ENCODE assay signal across 1 cellular context in the genomic region with DNA sequence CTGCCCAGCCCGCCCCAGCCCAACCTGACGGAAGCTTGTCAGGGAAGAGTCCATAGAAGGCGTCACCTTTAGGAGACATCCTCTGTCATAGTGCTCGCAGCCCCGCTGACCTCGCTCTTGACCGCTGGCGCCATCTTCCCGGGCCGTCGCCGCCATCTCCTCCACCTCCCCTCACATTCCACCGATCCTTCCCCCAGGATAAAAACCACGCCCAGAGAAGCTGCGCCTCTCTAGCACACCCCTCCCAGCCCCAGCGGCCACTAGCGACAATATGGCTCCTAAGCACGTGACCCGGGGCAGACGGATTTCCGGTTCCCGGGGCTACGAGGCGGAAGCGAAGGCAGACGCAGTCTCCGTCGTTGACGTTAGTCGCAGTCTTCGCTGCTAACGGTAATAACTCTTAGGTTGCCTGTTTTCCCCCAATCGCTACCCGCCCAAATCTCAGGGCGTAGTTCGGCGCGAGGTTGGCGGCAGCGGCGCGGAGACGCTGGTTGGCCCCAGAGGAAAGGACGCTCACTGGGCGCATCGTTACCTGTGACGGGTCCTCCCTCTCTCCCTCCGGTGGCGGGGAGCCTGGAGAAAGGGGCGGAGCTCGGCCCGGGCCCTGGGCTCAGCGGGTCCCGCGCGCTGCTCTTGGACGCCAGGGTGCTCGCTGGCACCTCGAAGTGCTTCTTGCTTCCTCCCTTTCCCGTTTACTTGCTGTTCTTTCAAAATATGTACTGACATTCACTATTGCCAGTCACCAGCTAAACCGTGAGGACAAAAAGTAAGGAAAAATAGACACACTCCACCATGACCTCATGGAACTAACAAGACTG.
TF ChIP-seq lines count a peak whose summit lies in the region.

A gene (minus strand): TSS at position 273 of the 818 bp plus-strand sequence. CDS start 117 bp downstream, at position 156.
A gene with protein sequence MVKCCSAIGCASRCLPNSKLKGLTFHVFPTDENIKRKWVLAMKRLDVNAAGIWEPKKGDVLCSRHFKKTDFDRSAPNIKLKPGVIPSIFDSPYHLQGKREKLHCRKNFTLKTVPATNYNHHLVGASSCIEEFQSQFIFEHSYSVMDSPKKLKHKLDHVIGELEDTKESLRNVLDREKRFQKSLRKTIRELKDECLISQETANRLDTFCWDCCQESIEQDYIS (plus strand): TSS at position 343 of the 818 bp plus-strand sequence. CDS start 980 bp downstream, outside the sequence.

TF ChIP-seq in K562, 482 proteins besides CTCF, POLR2A, EP300 and RAD21 (continued from another document and continues in another):
- TF ChIP-seq, protein P1, sequence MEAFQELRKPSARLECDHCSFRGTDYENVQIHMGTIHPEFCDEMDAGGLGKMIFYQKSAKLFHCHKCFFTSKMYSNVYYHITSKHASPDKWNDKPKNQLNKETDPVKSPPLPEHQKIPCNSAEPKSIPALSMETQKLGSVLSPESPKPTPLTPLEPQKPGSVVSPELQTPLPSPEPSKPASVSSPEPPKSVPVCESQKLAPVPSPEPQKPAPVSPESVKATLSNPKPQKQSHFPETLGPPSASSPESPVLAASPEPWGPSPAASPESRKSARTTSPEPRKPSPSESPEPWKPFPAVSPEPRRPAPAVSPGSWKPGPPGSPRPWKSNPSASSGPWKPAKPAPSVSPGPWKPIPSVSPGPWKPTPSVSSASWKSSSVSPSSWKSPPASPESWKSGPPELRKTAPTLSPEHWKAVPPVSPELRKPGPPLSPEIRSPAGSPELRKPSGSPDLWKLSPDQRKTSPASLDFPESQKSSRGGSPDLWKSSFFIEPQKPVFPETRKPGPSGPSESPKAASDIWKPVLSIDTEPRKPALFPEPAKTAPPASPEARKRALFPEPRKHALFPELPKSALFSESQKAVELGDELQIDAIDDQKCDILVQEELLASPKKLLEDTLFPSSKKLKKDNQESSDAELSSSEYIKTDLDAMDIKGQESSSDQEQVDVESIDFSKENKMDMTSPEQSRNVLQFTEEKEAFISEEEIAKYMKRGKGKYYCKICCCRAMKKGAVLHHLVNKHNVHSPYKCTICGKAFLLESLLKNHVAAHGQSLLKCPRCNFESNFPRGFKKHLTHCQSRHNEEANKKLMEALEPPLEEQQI (IDR thresholded peaks at IDR 0.05), result 0 out of 2 replicates have a peak, but pooled peaks have one; percentile 42
- TF ChIP-seq, protein P2, sequence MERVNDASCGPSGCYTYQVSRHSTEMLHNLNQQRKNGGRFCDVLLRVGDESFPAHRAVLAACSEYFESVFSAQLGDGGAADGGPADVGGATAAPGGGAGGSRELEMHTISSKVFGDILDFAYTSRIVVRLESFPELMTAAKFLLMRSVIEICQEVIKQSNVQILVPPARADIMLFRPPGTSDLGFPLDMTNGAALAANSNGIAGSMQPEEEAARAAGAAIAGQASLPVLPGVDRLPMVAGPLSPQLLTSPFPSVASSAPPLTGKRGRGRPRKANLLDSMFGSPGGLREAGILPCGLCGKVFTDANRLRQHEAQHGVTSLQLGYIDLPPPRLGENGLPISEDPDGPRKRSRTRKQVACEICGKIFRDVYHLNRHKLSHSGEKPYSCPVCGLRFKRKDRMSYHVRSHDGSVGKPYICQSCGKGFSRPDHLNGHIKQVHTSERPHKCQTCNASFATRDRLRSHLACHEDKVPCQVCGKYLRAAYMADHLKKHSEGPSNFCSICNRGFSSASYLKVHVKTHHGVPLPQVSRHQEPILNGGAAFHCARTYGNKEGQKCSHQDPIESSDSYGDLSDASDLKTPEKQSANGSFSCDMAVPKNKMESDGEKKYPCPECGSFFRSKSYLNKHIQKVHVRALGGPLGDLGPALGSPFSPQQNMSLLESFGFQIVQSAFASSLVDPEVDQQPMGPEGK (CRISPR knock-in tag; IDR thresholded peaks at IDR 0.05; ENCODE audit: borderline replicate concordance), result no peak
- TF ChIP-seq, protein P3, sequence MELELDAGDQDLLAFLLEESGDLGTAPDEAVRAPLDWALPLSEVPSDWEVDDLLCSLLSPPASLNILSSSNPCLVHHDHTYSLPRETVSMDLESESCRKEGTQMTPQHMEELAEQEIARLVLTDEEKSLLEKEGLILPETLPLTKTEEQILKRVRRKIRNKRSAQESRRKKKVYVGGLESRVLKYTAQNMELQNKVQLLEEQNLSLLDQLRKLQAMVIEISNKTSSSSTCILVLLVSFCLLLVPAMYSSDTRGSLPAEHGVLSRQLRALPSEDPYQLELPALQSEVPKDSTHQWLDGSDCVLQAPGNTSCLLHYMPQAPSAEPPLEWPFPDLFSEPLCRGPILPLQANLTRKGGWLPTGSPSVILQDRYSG (tag; conservative IDR thresholded peaks at IDR 0.05; ENCODE audit: low read depth), result no peak
- TF ChIP-seq SREBF2 (CRISPR knock-in tag; IDR thresholded peaks at IDR 0.05) (no peak), ERF (CRISPR knock-in tag; IDR thresholded peaks at IDR 0.05) (no peak), TAL1 (IDR thresholded peaks at IDR 0.05) (no peak), ZNF444 (CRISPR knock-in tag; IDR thresholded peaks at IDR 0.05) (no peak), CREBBP (IDR thresholded peaks at IDR 0.05; ENCODE audit: low read depth, low read length) (no peak), ZNF57 (CRISPR knock-in tag; IDR thresholded peaks at IDR 0.05) (no peak), TFAM (CRISPR knock-in tag; conservative IDR thresholded peaks at IDR 0.05) (no peak), BRF1 (IDR thresholded peaks at IDR 0.05; ENCODE audit: borderline replicate concordance, extremely low read depth, insufficient read length) (no peak), CBX2 (IDR thresholded peaks at IDR 0.05; ENCODE audit: insufficient read depth, low read length, poor library complexity, severe bottlenecking) (no peak), SMARCA5 (IDR thresholded peaks at IDR 0.05) (no peak), ILF3 (IDR thresholded peaks at IDR 0.05; ENCODE audit: borderline replicate concordance) (no peak), NFYB (IDR thresholded peaks at IDR 0.05; ENCODE audit: extremely low read depth, insufficient read length) (no peak), ZNF324 (CRISPR knock-in tag; IDR thresholded peaks at IDR 0.05) (no peak), STAG1 (CRISPR knock-in tag; IDR thresholded peaks at IDR 0.05; ENCODE audit: borderline replicate concordance) (no peak), RBM14 (IDR thresholded peaks at IDR 0.05; ENCODE audit: borderline replicate concordance, insufficient read depth, low read depth, low read length) (no peak), MYBL2 (IDR thresholded peaks at IDR 0.05; ENCODE audit: low read depth) (no peak; the same call in 1 of the 2 replicates), MYBL2 (CRISPR knock-in tag; IDR thresholded peaks at IDR 0.05; ENCODE audit: borderline replicate concordance) (no peak), TEAD1 (CRISPR knock-in tag; IDR thresholded peaks at IDR 0.05) (peak; percentile 84 to 99), TEAD4 (IDR thresholded peaks at IDR 0.05; ENCODE audit: low read length) (peak; percentile 88), TEAD4 (CRISPR knock-in tag; IDR thresholded peaks at IDR 0.05; ENCODE audit: borderline replicate concordance) (no peak), STAT5A (IDR thresholded peaks at IDR 0.05; ENCODE audit: borderline replicate concordance, low read length) (no peak), RCOR1 (IDR thresholded peaks at IDR 0.05; ENCODE audit: borderline replicate concordance in 1 of 2, low read depth in 2 of 2, low read length in 2 of 2) (0 out of 4 replicates have a peak, but pooled peaks of 1 of the 2 experiments have one; percentile 14), KLF6 (CRISPR knock-in tag; IDR thresholded peaks at IDR 0.05; ENCODE audit: borderline replicate concordance) (no peak), TAF7 (tag; IDR thresholded peaks at IDR 0.05) (peak; percentile 95), MAFK (IDR thresholded peaks at IDR 0.05; ENCODE audit: low read length) (no peak; the same call in 1 of the 2 replicates), RHOXF2B (CRISPR knock-in tag; conservative IDR thresholded peaks at IDR 0.05) (no peak), SRSF7 (optimal IDR thresholded peaks at IDR 0.05; ENCODE audit: low read depth, low read length) (no peak), CEBPB (tag; IDR thresholded peaks at IDR 0.05) (no peak), ZFP30 (CRISPR knock-in tag; IDR thresholded peaks at IDR 0.05; ENCODE audit: borderline replicate concordance) (no peak), SMC3 (conservative IDR thresholded peaks at IDR 0.05; ENCODE audit: insufficient read depth, low read depth, low read length) (no peak), POU5F1 (IDR thresholded peaks at IDR 0.05; ENCODE audit: borderline replicate concordance, low read depth, low read length, partially characterized antibody) (no peak), ZNF212 (CRISPR knock-in tag; IDR thresholded peaks at IDR 0.05) (no peak), BRD4 (IDR thresholded peaks at IDR 0.05) (no peak)
- TF ChIP-seq, protein P4, sequence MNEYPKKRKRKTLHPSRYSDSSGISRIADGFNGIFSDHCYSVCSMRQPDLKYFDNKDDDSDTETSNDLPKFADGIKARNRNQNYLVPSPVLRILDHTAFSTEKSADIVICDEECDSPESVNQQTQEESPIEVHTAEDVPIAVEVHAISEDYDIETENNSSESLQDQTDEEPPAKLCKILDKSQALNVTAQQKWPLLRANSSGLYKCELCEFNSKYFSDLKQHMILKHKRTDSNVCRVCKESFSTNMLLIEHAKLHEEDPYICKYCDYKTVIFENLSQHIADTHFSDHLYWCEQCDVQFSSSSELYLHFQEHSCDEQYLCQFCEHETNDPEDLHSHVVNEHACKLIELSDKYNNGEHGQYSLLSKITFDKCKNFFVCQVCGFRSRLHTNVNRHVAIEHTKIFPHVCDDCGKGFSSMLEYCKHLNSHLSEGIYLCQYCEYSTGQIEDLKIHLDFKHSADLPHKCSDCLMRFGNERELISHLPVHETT (CRISPR knock-in tag; conservative IDR thresholded peaks at IDR 0.05 in 1 of 2, IDR thresholded peaks at IDR 0.05 in 1 of 2), result peak in 1 of 2 experiments; percentile 82; a peak in 2 of 4 replicates
- TF ChIP-seq, protein P5, sequence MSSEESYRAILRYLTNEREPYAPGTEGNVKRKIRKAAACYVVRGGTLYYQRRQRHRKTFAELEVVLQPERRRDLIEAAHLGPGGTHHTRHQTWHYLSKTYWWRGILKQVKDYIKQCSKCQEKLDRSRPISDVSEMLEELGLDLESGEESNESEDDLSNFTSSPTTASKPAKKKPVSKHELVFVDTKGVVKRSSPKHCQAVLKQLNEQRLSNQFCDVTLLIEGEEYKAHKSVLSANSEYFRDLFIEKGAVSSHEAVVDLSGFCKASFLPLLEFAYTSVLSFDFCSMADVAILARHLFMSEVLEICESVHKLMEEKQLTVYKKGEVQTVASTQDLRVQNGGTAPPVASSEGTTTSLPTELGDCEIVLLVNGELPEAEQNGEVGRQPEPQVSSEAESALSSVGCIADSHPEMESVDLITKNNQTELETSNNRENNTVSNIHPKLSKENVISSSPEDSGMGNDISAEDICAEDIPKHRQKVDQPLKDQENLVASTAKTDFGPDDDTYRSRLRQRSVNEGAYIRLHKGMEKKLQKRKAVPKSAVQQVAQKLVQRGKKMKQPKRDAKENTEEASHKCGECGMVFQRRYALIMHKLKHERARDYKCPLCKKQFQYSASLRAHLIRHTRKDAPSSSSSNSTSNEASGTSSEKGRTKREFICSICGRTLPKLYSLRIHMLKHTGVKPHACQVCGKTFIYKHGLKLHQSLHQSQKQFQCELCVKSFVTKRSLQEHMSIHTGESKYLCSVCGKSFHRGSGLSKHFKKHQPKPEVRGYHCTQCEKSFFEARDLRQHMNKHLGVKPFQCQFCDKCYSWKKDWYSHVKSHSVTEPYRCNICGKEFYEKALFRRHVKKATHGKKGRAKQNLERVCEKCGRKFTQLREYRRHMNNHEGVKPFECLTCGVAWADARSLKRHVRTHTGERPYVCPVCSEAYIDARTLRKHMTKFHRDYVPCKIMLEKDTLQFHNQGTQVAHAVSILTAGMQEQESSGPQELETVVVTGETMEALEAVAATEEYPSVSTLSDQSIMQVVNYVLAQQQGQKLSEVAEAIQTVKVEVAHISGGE (CRISPR knock-in tag; IDR thresholded peaks at IDR 0.05), result peak in 1 of 3 experiments; percentile 86; a peak in 2 of 6 replicates
- TF ChIP-seq, protein P6, sequence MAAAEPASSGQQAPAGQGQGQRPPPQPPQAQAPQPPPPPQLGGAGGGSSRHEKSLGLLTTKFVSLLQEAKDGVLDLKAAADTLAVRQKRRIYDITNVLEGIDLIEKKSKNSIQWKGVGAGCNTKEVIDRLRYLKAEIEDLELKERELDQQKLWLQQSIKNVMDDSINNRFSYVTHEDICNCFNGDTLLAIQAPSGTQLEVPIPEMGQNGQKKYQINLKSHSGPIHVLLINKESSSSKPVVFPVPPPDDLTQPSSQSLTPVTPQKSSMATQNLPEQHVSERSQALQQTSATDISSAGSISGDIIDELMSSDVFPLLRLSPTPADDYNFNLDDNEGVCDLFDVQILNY (CRISPR knock-in tag; IDR thresholded peaks at IDR 0.05), result no peak
- TF ChIP-seq, protein P7, sequence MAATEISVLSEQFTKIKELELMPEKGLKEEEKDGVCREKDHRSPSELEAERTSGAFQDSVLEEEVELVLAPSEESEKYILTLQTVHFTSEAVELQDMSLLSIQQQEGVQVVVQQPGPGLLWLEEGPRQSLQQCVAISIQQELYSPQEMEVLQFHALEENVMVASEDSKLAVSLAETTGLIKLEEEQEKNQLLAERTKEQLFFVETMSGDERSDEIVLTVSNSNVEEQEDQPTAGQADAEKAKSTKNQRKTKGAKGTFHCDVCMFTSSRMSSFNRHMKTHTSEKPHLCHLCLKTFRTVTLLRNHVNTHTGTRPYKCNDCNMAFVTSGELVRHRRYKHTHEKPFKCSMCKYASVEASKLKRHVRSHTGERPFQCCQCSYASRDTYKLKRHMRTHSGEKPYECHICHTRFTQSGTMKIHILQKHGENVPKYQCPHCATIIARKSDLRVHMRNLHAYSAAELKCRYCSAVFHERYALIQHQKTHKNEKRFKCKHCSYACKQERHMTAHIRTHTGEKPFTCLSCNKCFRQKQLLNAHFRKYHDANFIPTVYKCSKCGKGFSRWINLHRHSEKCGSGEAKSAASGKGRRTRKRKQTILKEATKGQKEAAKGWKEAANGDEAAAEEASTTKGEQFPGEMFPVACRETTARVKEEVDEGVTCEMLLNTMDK (IDR thresholded peaks at IDR 0.05; ENCODE audit: borderline replicate concordance, insufficient read depth, low read depth, low read length, poor library complexity, severe bottlenecking), result no peak
- TF ChIP-seq, protein P8, sequence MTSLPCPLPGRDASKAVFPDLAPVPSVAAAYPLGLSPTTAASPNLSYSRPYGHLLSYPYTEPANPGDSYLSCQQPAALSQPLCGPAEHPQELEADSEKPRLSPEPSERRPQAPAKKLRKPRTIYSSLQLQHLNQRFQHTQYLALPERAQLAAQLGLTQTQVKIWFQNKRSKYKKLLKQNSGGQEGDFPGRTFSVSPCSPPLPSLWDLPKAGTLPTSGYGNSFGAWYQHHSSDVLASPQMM (CRISPR knock-in tag; IDR thresholded peaks at IDR 0.05), result no peak
- TF ChIP-seq, protein P9, sequence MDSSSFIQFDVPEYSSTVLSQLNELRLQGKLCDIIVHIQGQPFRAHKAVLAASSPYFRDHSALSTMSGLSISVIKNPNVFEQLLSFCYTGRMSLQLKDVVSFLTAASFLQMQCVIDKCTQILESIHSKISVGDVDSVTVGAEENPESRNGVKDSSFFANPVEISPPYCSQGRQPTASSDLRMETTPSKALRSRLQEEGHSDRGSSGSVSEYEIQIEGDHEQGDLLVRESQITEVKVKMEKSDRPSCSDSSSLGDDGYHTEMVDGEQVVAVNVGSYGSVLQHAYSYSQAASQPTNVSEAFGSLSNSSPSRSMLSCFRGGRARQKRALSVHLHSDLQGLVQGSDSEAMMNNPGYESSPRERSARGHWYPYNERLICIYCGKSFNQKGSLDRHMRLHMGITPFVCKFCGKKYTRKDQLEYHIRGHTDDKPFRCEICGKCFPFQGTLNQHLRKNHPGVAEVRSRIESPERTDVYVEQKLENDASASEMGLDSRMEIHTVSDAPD (CRISPR knock-in tag; IDR thresholded peaks at IDR 0.05), result no peak
